10 cellular contexts compared by ENCODE assay signal in genomic region chr6:8556370-8557018, GRCh38.
DNase-seq lines count a peak whose midpoint lies in the region; ATAC-seq, FAIRE-seq and TF ChIP-seq lines count a peak whose summit lies in the region.
"Had no signal": no experiment of that assay in that cellular context is flagged by ENCODE, and none has a peak within 500 bp of the region (broad histone marks: within the 10 kb centered on the region; RNA-seq: fewer than 3 reads in every experiment).

No MANE protein-coding gene starts in this region.

- H3K4me1 ChIP-seq in HEK293 (ENCODE audit: control insufficient read depth, insufficient read depth, low read length) (peaks cover 12% of the 10 kb centered on the region), small intestine (ENCODE audit: control insufficient read depth in 2 of 2, insufficient read depth in 1 of 2, low read depth in 1 of 2, low read length in 1 of 2) (no peaks in the 10 kb centered on the region)

- H3K27me3 ChIP-seq in small intestine (ENCODE audit: control insufficient read depth in 2 of 2, insufficient read depth in 2 of 2, low read length in 2 of 2): no peaks in the 10 kb centered on the region

- TF ChIP-seq CTCF in HEK293 (tag by site-specific recombination; IDR thresholded peaks at IDR 0.05): no peak

- POLR2A ChIA-PET in HEK293 (lab: Yijun Ruan, JAX): no interaction called here

- H3K27ac ChIP-seq in HEK293 (ENCODE audit: extremely low read depth, low read depth, low read length): no peak overlapping the region
- H3K27ac ChIP-seq in small intestine (ENCODE audit: low read depth in 1 of 2, low read length in 1 of 2): no peak overlapping the region

- WGBS in small intestine, 3 donors: 36 to 70% (median 59%) methylated on average over 1 of the region's 1 CpG

- no peaks in the 10 kb centered on the region for H3K36me3 ChIP-seq in HEK293 (ENCODE audit: control insufficient read depth in 2 of 2, insufficient read depth in 1 of 2, low read length in 2 of 2)
- no peaks in the 10 kb centered on the region for H3K36me3 ChIP-seq in small intestine (ENCODE audit: control insufficient read depth in 2 of 2, insufficient read depth in 2 of 2, low read length in 2 of 2)

- ATAC-seq in HG03139 (IDR thresholded peaks at IDR 0.05; ENCODE audit: unreplicated experiment): no peak

- H3K4me3 ChIP-seq in HEK293 (ENCODE audit: low read depth, low read length) (no peak overlapping the region), small intestine (ENCODE audit: low read depth in 1 of 2, low read length in 2 of 2) (no peak overlapping the region)

- CTCF ChIA-PET in HEK293 (lab: Yijun Ruan, JAX): interaction anchor here (0.6 kb wide), 1 partner anchor 22 kb away, joined by 3 read pairs; no protein-coding TSS in a partner anchor

- DNase-seq in NCI-H460 (ENCODE audit: extremely low read depth, low read depth) (peak; percentile 86), cerebellum (ENCODE audit: low spot score) (peak; percentile 2), non-pigmented ciliary epithelial cell (ENCODE audit: low read depth) (peak; percentile 41), hepatic stellate cell (ENCODE audit: low spot score) (no peak), small intestine (no peak)
- DNase-seq: activated T-cell treated with anti-CD3 and anti-CD28 coated beads for 4 hours, dermis blood vessel endothelial cell, MV-4-11 had no signal

- no peak for FAIRE-seq in small intestine (lab: Jason Lieb, UNC)

- H3K9me3 ChIP-seq in HEK293 (ENCODE audit: control insufficient read depth, insufficient read depth, low read depth, low read length) (no peaks in the 10 kb centered on the region), small intestine (ENCODE audit: control insufficient read depth, low read depth) (no peaks in the 10 kb centered on the region)

TF ChIP-seq in HEK293, 187 proteins besides CTCF, POLR2A, EP300 and RAD21 (continues in another document):
- TF ChIP-seq OSR2 (tag by site-specific recombination; IDR thresholded peaks at IDR 0.05) (0 out of 2 replicates have a peak, but pooled peaks have one; percentile 10), ZNF174 (tag by site-specific recombination; IDR thresholded peaks at IDR 0.05) (no peak), ZNF335 (tag by site-specific recombination; conservative IDR thresholded peaks at IDR 0.05) (peak; percentile 20; the same call in 1 of the 2 replicates), REST (tag by site-specific recombination; IDR thresholded peaks at IDR 0.05) (no peak), ZNF16 (tag by site-specific recombination; IDR thresholded peaks at IDR 0.05; ENCODE audit: low read depth) (no peak), KLF9 (tag by site-specific recombination; IDR thresholded peaks at IDR 0.05; ENCODE audit: low read depth) (no peak), KLF8 (tag by site-specific recombination; IDR thresholded peaks at IDR 0.05) (0 out of 2 replicates have a peak, but pooled peaks have one; percentile 45), ZNF529 (tag by site-specific recombination; IDR thresholded peaks at IDR 0.05; ENCODE audit: insufficient replicate concordance) (no peak), OVOL3 (tag by site-specific recombination; IDR thresholded peaks at IDR 0.05) (no peak), BCL6B (tag by site-specific recombination; IDR thresholded peaks at IDR 0.05) (no peak), ZNF768 (tag by site-specific recombination; IDR thresholded peaks at IDR 0.05) (no peak), ZNF19 (tag by site-specific recombination; IDR thresholded peaks at IDR 0.05; ENCODE audit: low read depth) (no peak), ZNF311 (tag by site-specific recombination; IDR thresholded peaks at IDR 0.05; ENCODE audit: borderline replicate concordance) (no peak), ZNF621 (tag by site-specific recombination; IDR thresholded peaks at IDR 0.05) (no peak), ZEB2 (tag by site-specific recombination; IDR thresholded peaks at IDR 0.05) (peak; percentile 68), ZNF473 (tag by site-specific recombination; IDR thresholded peaks at IDR 0.05) (no peak), ZNF629 (tag by site-specific recombination; IDR thresholded peaks at IDR 0.05) (peak; percentile 84), ZNF677 (tag by site-specific recombination; IDR thresholded peaks at IDR 0.05) (no peak), ZNF350 (tag by site-specific recombination; IDR thresholded peaks at IDR 0.05) (no peak), BCL11A (tag by site-specific recombination; IDR thresholded peaks at IDR 0.05; ENCODE audit: low read depth) (peak; percentile 83), ZBTB20 (tag by site-specific recombination; IDR thresholded peaks at IDR 0.05) (no peak), ZNF24 (tag by site-specific recombination; IDR thresholded peaks at IDR 0.05) (peak; percentile 70), ZNF626 (tag by site-specific recombination; IDR thresholded peaks at IDR 0.05) (no peak), ZNF747 (tag by site-specific recombination; IDR thresholded peaks at IDR 0.05) (no peak)
- TF ChIP-seq, protein P1, sequence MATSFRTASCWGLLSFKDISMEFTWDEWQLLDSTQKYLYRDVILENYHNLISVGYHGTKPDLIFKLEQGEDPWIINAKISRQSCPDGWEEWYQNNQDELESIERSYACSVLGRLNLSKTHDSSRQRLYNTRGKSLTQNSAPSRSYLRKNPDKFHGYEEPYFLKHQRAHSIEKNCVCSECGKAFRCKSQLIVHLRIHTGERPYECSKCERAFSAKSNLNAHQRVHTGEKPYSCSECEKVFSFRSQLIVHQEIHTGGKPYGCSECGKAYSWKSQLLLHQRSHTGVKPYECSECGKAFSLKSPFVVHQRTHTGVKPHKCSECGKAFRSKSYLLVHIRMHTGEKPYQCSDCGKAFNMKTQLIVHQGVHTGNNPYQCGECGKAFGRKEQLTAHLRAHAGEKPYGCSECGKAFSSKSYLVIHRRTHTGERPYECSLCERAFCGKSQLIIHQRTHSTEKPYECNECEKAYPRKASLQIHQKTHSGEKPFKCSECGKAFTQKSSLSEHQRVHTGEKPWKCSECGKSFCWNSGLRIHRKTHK (tag by site-specific recombination; IDR thresholded peaks at IDR 0.05): no peak
- TF ChIP-seq, protein P2, sequence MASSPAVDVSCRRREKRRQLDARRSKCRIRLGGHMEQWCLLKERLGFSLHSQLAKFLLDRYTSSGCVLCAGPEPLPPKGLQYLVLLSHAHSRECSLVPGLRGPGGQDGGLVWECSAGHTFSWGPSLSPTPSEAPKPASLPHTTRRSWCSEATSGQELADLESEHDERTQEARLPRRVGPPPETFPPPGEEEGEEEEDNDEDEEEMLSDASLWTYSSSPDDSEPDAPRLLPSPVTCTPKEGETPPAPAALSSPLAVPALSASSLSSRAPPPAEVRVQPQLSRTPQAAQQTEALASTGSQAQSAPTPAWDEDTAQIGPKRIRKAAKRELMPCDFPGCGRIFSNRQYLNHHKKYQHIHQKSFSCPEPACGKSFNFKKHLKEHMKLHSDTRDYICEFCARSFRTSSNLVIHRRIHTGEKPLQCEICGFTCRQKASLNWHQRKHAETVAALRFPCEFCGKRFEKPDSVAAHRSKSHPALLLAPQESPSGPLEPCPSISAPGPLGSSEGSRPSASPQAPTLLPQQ (tag by site-specific recombination; IDR thresholded peaks at IDR 0.05): 0 out of 2 replicates have a peak, but pooled peaks have one; percentile 53

Comparison
In these comparisons a context has a peak if more than half of its experiments do, and no peak if none do; other contexts are left out.
1. DNase-seq: peak in NCI-H460 (single experiment), cerebellum (single experiment) and non-pigmented ciliary epithelial cell (single experiment); none in hepatic stellate cell (single experiment) and small intestine (single experiment).